Comparison of ENCODE assay signal across 11 cellular contexts in genomic region chr3:8371085-8371551, GRCh38.
DNase-seq lines count a peak whose midpoint lies in the region; ATAC-seq and TF ChIP-seq lines count a peak whose summit lies in the region.
"Had no signal": no experiment of that assay in that cellular context is flagged by ENCODE, and none has a peak within 500 bp of the region (broad histone marks: within the 10 kb centered on the region; RNA-seq: fewer than 3 reads in every experiment).

No MANE protein-coding gene starts in this region.

- CTCF ChIA-PET in BJ (lab: Yijun Ruan, JAX), result interaction anchor here (1.6 kb wide), 1 partner anchor 47 kb away, joined by 4 read pairs; no protein-coding TSS in a partner anchor

- H3K36me3 ChIP-seq in BJ (ENCODE audit: control insufficient read depth, insufficient read depth, low read length), result no peaks in the 10 kb centered on the region
- H3K36me3 ChIP-seq in body of pancreas (replicated peaks in 1 of 2; ENCODE audit: insufficient read depth in 1 of 2, low read depth in 2 of 2), result no peaks in the 10 kb centered on the region
- no peaks in the 10 kb centered on the region for H3K36me3 ChIP-seq in left lung
- no peaks in the 10 kb centered on the region for H3K36me3 ChIP-seq in neural progenitor cell

- peaks cover 2% of the 10 kb centered on the region for H3K4me1 Mint-ChIP-seq in neural progenitor cell

- peak; percentile 18 for DNase-seq in BJ (ENCODE audit: low read depth)
- peak; percentile 58 for DNase-seq in M059J (ENCODE audit: low read depth)
- peak in 1 of 4 donors; percentile 13 for DNase-seq in body of pancreas
- no peak for DNase-seq in left lung
- DNase-seq in substantia nigra (lab: John Stamatoyannopoulos, UW), result no peak
- DNase-seq in neural progenitor cell (ENCODE audit: low spot score), result no peak
- no peak for DNase-seq in SKM-1 (lab: John Stamatoyannopoulos, UW; ENCODE audit: unreplicated experiment)
- DNase-seq: Caco-2; effector memory CD4-positive, alpha-beta T cell; islet precursor cell had no signal

- no peaks in the 10 kb centered on the region for H3K27me3 Mint-ChIP-seq in neural progenitor cell (ENCODE audit: insufficient read depth, low read depth)

- H3K9me3 Mint-ChIP-seq in neural progenitor cell, result peaks cover 5% of the 10 kb centered on the region

- H3K9me3 ChIP-seq in body of pancreas (no peaks in the 10 kb centered on the region), left lung (no peaks in the 10 kb centered on the region), neural progenitor cell (ENCODE audit: low read depth) (no peaks in the 10 kb centered on the region)
- H3K9me3 ChIP-seq: Caco-2 had no signal

- no peak overlapping the region for H3K9ac ChIP-seq in neural progenitor cell

- ATAC-seq in body of pancreas, result peak; percentile 47
- ATAC-seq in left lung, result peak; percentile 57
- ATAC-seq in HG03159 (IDR thresholded peaks at IDR 0.05; ENCODE audit: unreplicated experiment), result no peak

- no peaks in the 10 kb centered on the region for H3K79me2 ChIP-seq in neural progenitor cell (ENCODE audit: low read depth)

- no peak for TF ChIP-seq POLR2A in body of pancreas (IDR thresholded peaks at IDR 0.05)

- no peak overlapping the region for H3K27ac Mint-ChIP-seq in neural progenitor cell

- H3K4me3 ChIP-seq in BJ (ENCODE audit: low read depth, low read length) (no peak overlapping the region), body of pancreas (no peak overlapping the region), left lung (no peak overlapping the region), neural progenitor cell (no peak overlapping the region)

- intact Hi-C loops in body of pancreas (cut with DNase I), result no loop called here
- intact Hi-C loops in left lung (cut with DNase I), result no loop called here

- no peaks in the 10 kb centered on the region for H3K4me1 ChIP-seq in body of pancreas
- no peaks in the 10 kb centered on the region for H3K4me1 ChIP-seq in left lung
- H3K4me1 ChIP-seq in neural progenitor cell, result peaks cover 4% of the 10 kb centered on the region
- H3K4me1 ChIP-seq: Caco-2 had no signal

- H3K36me3 Mint-ChIP-seq in neural progenitor cell, result no peaks in the 10 kb centered on the region

- WGBS in body of pancreas, 2 donors, result 58 to 69% methylated on average over 2 of the region's 2 CpGs

- H3K27ac ChIP-seq in body of pancreas (peak overlapping the region in 1 of 4 donors; percentile 31), left lung (no peak overlapping the region), substantia nigra (ENCODE audit: low read depth, low read length, poor library complexity, severe bottlenecking) (no peak overlapping the region), neural progenitor cell (no peak overlapping the region)

- H3F3A ChIP-seq in neural progenitor cell (ENCODE audit: low read depth), result no peaks in the 10 kb centered on the region

- H3K4me3 Mint-ChIP-seq in neural progenitor cell, result no peak overlapping the region

- H4K20me1 ChIP-seq in neural progenitor cell (ENCODE audit: low read depth), result no peaks in the 10 kb centered on the region

- H3K4me2 ChIP-seq in neural progenitor cell, result no peak overlapping the region

- H3K27me3 ChIP-seq in BJ (ENCODE audit: control insufficient read depth, insufficient read depth, low read length) (peaks cover 2% of the 10 kb centered on the region; the same call in 1 of the 2 replicates), body of pancreas (no peaks in the 10 kb centered on the region), left lung (no peaks in the 10 kb centered on the region), neural progenitor cell (no peaks in the 10 kb centered on the region)

- POLR2A ChIA-PET in BJ (lab: Charles Lee), result no interaction called here

- TF ChIP-seq CTCF in BJ (IDR thresholded peaks at IDR 0.05; ENCODE audit: insufficient read depth, low read depth, low read length) (no peak), body of pancreas (IDR thresholded peaks at IDR 0.05) (no peak), left lung (IDR thresholded peaks at IDR 0.05) (no peak), neural progenitor cell (IDR thresholded peaks at IDR 0.05) (no peak)

- H2AFZ ChIP-seq in neural progenitor cell (replicated peaks), result no peak overlapping the region

Comparison
In these comparisons a context has a peak if more than half of its experiments do, and no peak if none do; other contexts are left out.
1. DNase-seq: peak in BJ (single experiment) and M059J (single experiment); none in left lung (0 of 2), substantia nigra (0 of 49), neural progenitor cell (single experiment) and SKM-1 (single experiment).